Comparison of ENCODE assay signal across 9 cellular contexts in the genomic region with DNA sequence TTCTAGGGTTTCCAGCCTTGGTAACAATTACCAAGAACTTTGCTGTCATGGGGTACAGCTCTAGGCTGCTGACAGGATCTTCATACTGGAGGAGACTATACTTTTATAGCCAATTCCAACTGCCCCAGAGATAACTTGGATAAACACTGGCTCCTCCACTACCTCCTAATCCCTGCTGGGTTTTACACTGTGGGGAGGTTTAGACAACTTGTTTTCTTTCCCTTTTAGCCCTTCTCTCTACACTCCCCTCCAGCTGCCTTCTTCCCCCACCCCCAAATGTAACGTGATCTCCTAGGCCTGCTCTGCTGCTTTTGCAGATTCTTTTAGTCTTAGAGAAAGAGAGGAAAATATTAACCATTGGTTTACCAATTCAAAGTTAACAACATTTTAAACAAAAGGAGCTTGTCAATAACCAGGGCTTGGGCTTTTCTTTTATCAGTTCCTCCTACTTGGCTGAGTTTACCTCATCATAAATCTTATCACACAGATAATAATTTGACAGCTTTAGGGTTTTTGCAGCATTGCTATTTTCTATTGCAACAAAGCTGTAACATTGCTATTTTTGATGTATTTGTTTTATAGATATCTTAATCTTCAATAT. TPM values are rescaled to one million over a fixed set of nuclear protein-coding genes. Genes with fewer than 3 reads are reported as not detected.
DNase-seq lines count a peak whose midpoint lies in the region; ATAC-seq and TF ChIP-seq lines count a peak whose summit lies in the region.
"Had no signal": no experiment of that assay in that cellular context is flagged by ENCODE, and none has a peak within 500 bp of the region (broad histone marks: within the 10 kb centered on the region; RNA-seq: fewer than 3 reads in every experiment).

No MANE protein-coding gene starts in this region.

- H3K27ac ChIP-seq in body of pancreas (peak overlapping the region in 3 of 4 donors; percentile 19 to 39 (median 25)), layer of hippocampus (ENCODE audit: low read depth, low read length) (peak overlapping the region; percentile 69), upper lobe of left lung (peak overlapping the region; percentile 1 to 62 (median 37))
- H3K27ac ChIP-seq: C4-2B had no signal

- no peak for TF ChIP-seq EP300 in upper lobe of left lung (IDR thresholded peaks at IDR 0.05)

- WGBS in body of pancreas, 2 donors = 0 to 3% methylated on average over 1 of the region's 1 CpG
- WGBS in upper lobe of left lung, 2 donors = 5 to 40% methylated on average over 1 of the region's 1 CpG

- no peak overlapping the region for H3K4me3 ChIP-seq in body of pancreas
- H3K4me3 ChIP-seq in upper lobe of left lung = no peak overlapping the region

- TF ChIP-seq POLR2A in body of pancreas (IDR thresholded peaks at IDR 0.05) = no peak
- TF ChIP-seq POLR2A in upper lobe of left lung (IDR thresholded peaks at IDR 0.05) = no peak

- H3K36me3 ChIP-seq in body of pancreas (replicated peaks in 1 of 2; ENCODE audit: insufficient read depth in 1 of 2, low read depth in 2 of 2) (no peaks in the 10 kb centered on the region), upper lobe of left lung (no peaks in the 10 kb centered on the region)

- H3K4me1 ChIP-seq in body of pancreas (peaks cover 19% of the 10 kb centered on the region), upper lobe of left lung (peaks cover 3 to 20% (median 9%) of the 10 kb centered on the region in 4 donors)

- H3K9me3 ChIP-seq in body of pancreas (no peaks in the 10 kb centered on the region), upper lobe of left lung (no peaks in the 10 kb centered on the region)

- peak; percentile 77 for DNase-seq in NCI-H2107 treated with DMSO at 0.1 percent for 48 hours (lab: John Stamatoyannopoulos, UW; ENCODE audit: unreplicated experiment)
- no peak for DNase-seq in NCI-H2107 (lab: John Stamatoyannopoulos, UW)
- DNase-seq in body of pancreas = peak in 1 of 4 donors; percentile 13
- no peak for DNase-seq in upper lobe of left lung
- no peak for DNase-seq in activated CD4-positive, alpha-beta T cell treated with anti-CD3 and anti-CD28 coated beads for 1 hour
- DNase-seq in foreskin melanocyte = no peak

- intact Hi-C loops in body of pancreas (cut with DNase I) = no loop called here

- ATAC-seq in body of pancreas = peak; percentile 33
- peak in 1 of 2 donors; percentile 86 for ATAC-seq in upper lobe of left lung (ENCODE audit: low FRiP score in 2 of 2)
- ATAC-seq in HG02970 (IDR thresholded peaks at IDR 0.05; ENCODE audit: low FRiP score, unreplicated experiment) = no peak

- TF ChIP-seq CTCF in body of pancreas (IDR thresholded peaks at IDR 0.05) (no peak), upper lobe of left lung (IDR thresholded peaks at IDR 0.05) (no peak)

- H3K27me3 ChIP-seq in body of pancreas = no peaks in the 10 kb centered on the region
- H3K27me3 ChIP-seq in layer of hippocampus (ENCODE audit: control insufficient read depth, insufficient read depth, low read length) = no peaks in the 10 kb centered on the region
- H3K27me3 ChIP-seq in upper lobe of left lung = no peaks in the 10 kb centered on the region

RNA-seq across cellular contexts. Expression of gene ABL1, which starts 9.9 kb away (rescaled TPM):
- total RNA-seq in body of pancreas = 10 to 100 TPM; 23.3 to 29.0 TPM
- total RNA-seq in upper lobe of left lung = 10 to 100 TPM; 39.8 to 56.5 (median 47.0) TPM
